ENCODE assay signal across 8 cellular contexts in genomic region chr2:177264209-177264538, GRCh38. TPM values are rescaled to one million over a fixed set of nuclear protein-coding genes. Genes with fewer than 3 reads are reported as not detected.
DNase-seq lines count a peak whose midpoint lies in the region; ATAC-seq and TF ChIP-seq lines count a peak whose summit lies in the region.

No MANE protein-coding gene starts in this region.

- no peaks in the 10 kb centered on the region for H3K36me3 ChIP-seq in hepatocyte (replicated peaks; ENCODE audit: insufficient read depth, low read depth)
- H3K36me3 ChIP-seq in skeletal muscle satellite cell (ENCODE audit: insufficient read depth, low read length) = no peaks in the 10 kb centered on the region

- H3K4me3 ChIP-seq in hepatocyte (peak overlapping the region; percentile 87), skeletal muscle satellite cell (ENCODE audit: low read length) (peak overlapping the region; percentile 89)

- TF ChIP-seq CTCF in 22Rv1 (IDR thresholded peaks at IDR 0.05) (no peak), hepatocyte (IDR thresholded peaks at IDR 0.05; ENCODE audit: poor library complexity) (no peak)

- peaks cover 49% of the 10 kb centered on the region for H3K79me2 ChIP-seq in hepatocyte

- DNase-seq in activated T-cell treated with anti-CD3 and anti-CD28 coated beads, Interleukin-2, amount 50 U/mL, for 72 hours = no peak
- peak; percentile 64 for DNase-seq in hepatocyte (ENCODE audit: low spot score)
- no peak for DNase-seq in ecto neural progenitor cell (ENCODE audit: low spot score)

- peak overlapping the region; percentile 51 for H2AFZ ChIP-seq in hepatocyte

- no peaks in the 10 kb centered on the region for H3K9me3 Mint-ChIP-seq in activated T-cell treated with anti-CD3 and anti-CD28 coated beads, Interleukin-2, amount 50 U/mL, for 72 hours

- peaks cover 32% of the 10 kb centered on the region for H4K20me1 ChIP-seq in hepatocyte (ENCODE audit: insufficient read depth, poor library complexity, severe bottlenecking)

- H3K27ac ChIP-seq in 22Rv1 (peak overlapping the region; percentile 90), hepatocyte (peak overlapping the region; percentile 100)

- no peaks in the 10 kb centered on the region for H3K27me3 Mint-ChIP-seq in activated T-cell treated with anti-CD3 and anti-CD28 coated beads, Interleukin-2, amount 50 U/mL, for 72 hours (ENCODE audit: low read depth)

- peak overlapping the region; percentile 95 to 96 for H3K4me3 Mint-ChIP-seq in activated T-cell treated with anti-CD3 and anti-CD28 coated beads, Interleukin-2, amount 50 U/mL, for 72 hours

- 0% methylated on average over 6 of the region's 39 CpGs for WGBS in hepatocyte (ENCODE audit: low lambda C conversion rate, missing lambda C conversion rate)

- peak overlapping the region; percentile 98 for H3K9ac ChIP-seq in skeletal muscle satellite cell (ENCODE audit: low read depth, low read length)

- peak; percentile 7 for ATAC-seq in GM18499 (IDR thresholded peaks at IDR 0.05; ENCODE audit: insufficient read depth, unreplicated experiment)
- ATAC-seq in HG03064 (IDR thresholded peaks at IDR 0.05; ENCODE audit: low read depth, unreplicated experiment) = peak; percentile 20
- peak; percentile 23 to 27 for ATAC-seq in activated T-cell treated with anti-CD3 and anti-CD28 coated beads, Interleukin-2, amount 50 U/mL, for 72 hours (replicated peaks in 1 of 2)
- no peak for ATAC-seq in HG02623 (IDR thresholded peaks at IDR 0.05; ENCODE audit: unreplicated experiment)

- H3K9me3 ChIP-seq in hepatocyte (ENCODE audit: low read depth) (no peaks in the 10 kb centered on the region), skeletal muscle satellite cell (replicated peaks; ENCODE audit: low read length) (no peaks in the 10 kb centered on the region)

- H3K4me1 Mint-ChIP-seq in activated T-cell treated with anti-CD3 and anti-CD28 coated beads, Interleukin-2, amount 50 U/mL, for 72 hours (ENCODE audit: low read depth) = peaks cover 63% of the 10 kb centered on the region

- H3K27me3 ChIP-seq in hepatocyte (no peaks in the 10 kb centered on the region), skeletal muscle satellite cell (ENCODE audit: control insufficient read depth, insufficient read depth, low read length) (no peaks in the 10 kb centered on the region)

- H3K4me2 ChIP-seq in hepatocyte = peak overlapping the region; percentile 49
- peak overlapping the region; percentile 99 for H3K4me2 ChIP-seq in skeletal muscle satellite cell (ENCODE audit: low read length)

- peaks cover 2 to 24% of the 10 kb centered on the region in 2 donors for H3K36me3 Mint-ChIP-seq in activated T-cell treated with anti-CD3 and anti-CD28 coated beads, Interleukin-2, amount 50 U/mL, for 72 hours (ENCODE audit: insufficient read depth in 2 of 2)

- no peaks in the 10 kb centered on the region for H3K9me2 ChIP-seq in hepatocyte (replicated peaks; ENCODE audit: insufficient read depth)

- H3K4me1 ChIP-seq in hepatocyte (ENCODE audit: insufficient read depth) = peaks cover 37% of the 10 kb centered on the region
- peaks cover 35% of the 10 kb centered on the region for H3K4me1 ChIP-seq in skeletal muscle satellite cell (ENCODE audit: control insufficient read depth, insufficient read depth, low read length)

- no peak overlapping the region for H3K27ac Mint-ChIP-seq in activated T-cell treated with anti-CD3 and anti-CD28 coated beads, Interleukin-2, amount 50 U/mL, for 72 hours

RNA-seq across cellular contexts. Expression of gene NFE2L2, which starts 0.4 kb away (rescaled TPM):
- total RNA-seq in activated T-cell treated with anti-CD3 and anti-CD28 coated beads, Interleukin-2, amount 50 U/mL, for 72 hours = 10 to 100 TPM; 74.6 to 81.4 TPM
- total RNA-seq in hepatocyte = 88.3 and 112 TPM in 2 replicates
- 87.3 and 90.2 TPM in 2 replicates for polyA plus RNA-seq in hepatocyte
- total RNA-seq in skeletal muscle satellite cell (2012; rRNA removed) = 40.4 and 47.1 TPM in 2 replicates

RNA-seq across cellular contexts. Expression of gene HNRNPA3, which starts 51.6 kb away (rescaled TPM):
- 100 to 1,000 TPM; 140 to 148 TPM for total RNA-seq in activated T-cell treated with anti-CD3 and anti-CD28 coated beads, Interleukin-2, amount 50 U/mL, for 72 hours
- 54.9 and 56.1 TPM in 2 replicates for total RNA-seq in hepatocyte
- 48.5 and 59.5 TPM in 2 replicates for polyA plus RNA-seq in hepatocyte
- total RNA-seq in skeletal muscle satellite cell (2012; rRNA removed) = 31.5 and 36.2 TPM in 2 replicates
